In genomic region chr4:47784222-47784621, GRCh38 we compare ENCODE assay signal across 14 cellular contexts. TPM values are rescaled to one million over a fixed set of nuclear protein-coding genes. Genes with fewer than 3 reads are reported as not detected.
DNase-seq lines count a peak whose midpoint lies in the region; TF ChIP-seq lines count a peak whose summit lies in the region.
"Had no signal": no experiment of that assay in that cellular context is flagged by ENCODE, and none has a peak within 500 bp of the region (broad histone marks: within the 10 kb centered on the region; RNA-seq: fewer than 3 reads in every experiment).

No MANE protein-coding gene starts in this region.

- no peaks in the 10 kb centered on the region for H3K9me2 ChIP-seq in SK-N-SH

- no peaks in the 10 kb centered on the region for H3K79me1 ChIP-seq in mesenchymal stem cell (replicated peaks; ENCODE audit: low read length, poor library complexity, severe bottlenecking)

- H3K9me3 Mint-ChIP-seq in CD8-positive, alpha-beta memory T cell, result peaks cover 0 to 2% (median 0%) of the 10 kb centered on the region in 5 donors

- H3K36me3 Mint-ChIP-seq in CD8-positive, alpha-beta memory T cell, result no peaks in the 10 kb centered on the region

- H3K79me2 ChIP-seq in SK-N-SH (ENCODE audit: insufficient read depth), result no peaks in the 10 kb centered on the region

- H2AFZ ChIP-seq in SK-N-SH (ENCODE audit: low read depth) (no peak overlapping the region), mesenchymal stem cell (ENCODE audit: low read depth, low read length) (no peak overlapping the region)

- no peak overlapping the region for H4K8ac ChIP-seq in mesenchymal stem cell (ENCODE audit: low read length)

- no peak overlapping the region for H2BK120ac ChIP-seq in mesenchymal stem cell (ENCODE audit: low read depth, low read length)

- CTCF ChIA-PET in SK-N-SH (lab: Yijun Ruan, JAX), result interaction anchor here (1.0 to 1.9 kb wide), 3 partner anchors 12 to 53 kb away, joined by 3 to 7 read pairs (median 3); no protein-coding TSS in a partner anchor
- CTCF ChIA-PET in CD8-positive, alpha-beta memory T cell (lab: Charles Lee), result no interaction called here

- H3K27ac Mint-ChIP-seq in CD8-positive, alpha-beta memory T cell, result no peak overlapping the region

- no peak overlapping the region for H3K4me2 ChIP-seq in SK-N-SH
- H3K4me2 ChIP-seq in mesenchymal stem cell (ENCODE audit: low read length, poor library complexity, severe bottlenecking), result no peak overlapping the region

- peak; percentile 13 to 98; a peak in 2 of 4 replicates for TF ChIP-seq EP300 in SK-N-SH (IDR thresholded peaks at IDR 0.05; ENCODE audit: borderline replicate concordance in 1 of 2, low read depth in 1 of 2, low read length in 1 of 2)

- H3F3A ChIP-seq in SK-N-SH (replicated peaks; ENCODE audit: insufficient read depth), result no peaks in the 10 kb centered on the region

- no peak overlapping the region for H2BK12ac ChIP-seq in mesenchymal stem cell (ENCODE audit: low read length in 2 of 2)

- H3K4ac ChIP-seq in mesenchymal stem cell (ENCODE audit: low read depth in 1 of 2, low read length in 2 of 2), result no peak overlapping the region

- H2AK5ac ChIP-seq in mesenchymal stem cell (ENCODE audit: low read length, severe bottlenecking), result no peak overlapping the region

- peak; percentile 24 for DNase-seq in HT1080 (ENCODE audit: low read depth)
- DNase-seq in SK-N-SH, result peak; percentile 68
- peak; percentile 10 for DNase-seq in epithelial cell of esophagus (ENCODE audit: low read depth)
- peak; percentile 27 for DNase-seq in mesenchymal stem cell
- no peak for DNase-seq in CD8-positive, alpha-beta memory T cell
- DNase-seq in amygdala (lab: John Stamatoyannopoulos, UW), result no peak
- DNase-seq in D341Med (ENCODE audit: low spot score), result no peak
- DNase-seq: COR-L47; DMS153; NCI-H187 treated with DMSO at 0.1 percent for 48 hours; NCI-H446; NK-92 treated with Interleukin-12 subunit alpha and Interleukin-12 subunit beta, amount 100 ng/mL, for 24 hours had no signal

- POLR2A ChIA-PET in SK-N-SH (lab: Yijun Ruan, JAX), result no interaction called here
- POLR2A ChIA-PET in CD8-positive, alpha-beta memory T cell (lab: Charles Lee), result no interaction called here

- H3K4me1 ChIP-seq in SK-N-SH (ENCODE audit: control insufficient read depth in 1 of 2, insufficient read depth in 2 of 2, low read depth in 1 of 2, low read length in 1 of 2), result peaks cover 0 to 15% of the 10 kb centered on the region in 2 experiments; a peak in 2 of 4 replicates
- no peaks in the 10 kb centered on the region for H3K4me1 ChIP-seq in mesenchymal stem cell (ENCODE audit: control insufficient read depth, insufficient read depth, low read depth, low read length)
- H3K4me1 ChIP-seq in CD8-positive, alpha-beta memory T cell (ENCODE audit: insufficient read depth, low read length), result no peaks in the 10 kb centered on the region

- TF ChIP-seq CTCF in SK-N-SH (IDR thresholded peaks at IDR 0.05), result no peak
- no peak for TF ChIP-seq CTCF in epithelial cell of esophagus (IDR thresholded peaks at IDR 0.05; ENCODE audit: insufficient read depth, low read depth, low read length, missing control alignments)

- no peak overlapping the region for H2BK15ac ChIP-seq in mesenchymal stem cell (ENCODE audit: low read depth, poor library complexity, severe bottlenecking)

- no peak overlapping the region for H3K9ac ChIP-seq in SK-N-SH
- H3K9ac ChIP-seq in mesenchymal stem cell (ENCODE audit: low read length), result no peak overlapping the region

- H4K20me1 ChIP-seq in SK-N-SH (ENCODE audit: insufficient read depth), result no peaks in the 10 kb centered on the region

- H3K27me3 ChIP-seq in SK-N-SH (ENCODE audit: insufficient read depth), result no peaks in the 10 kb centered on the region
- H3K27me3 ChIP-seq in mesenchymal stem cell (ENCODE audit: control insufficient read depth in 1 of 2, insufficient read depth in 1 of 2, low read length in 2 of 2), result no peaks in the 10 kb centered on the region
- peaks cover 5% of the 10 kb centered on the region for H3K27me3 ChIP-seq in CD8-positive, alpha-beta memory T cell (ENCODE audit: insufficient read depth, low read length, poor library complexity, severe bottlenecking)

- H3K36me3 ChIP-seq in SK-N-SH (replicated peaks in 1 of 2; ENCODE audit: control insufficient read depth in 1 of 2, insufficient read depth in 2 of 2, low read length in 1 of 2), result no peaks in the 10 kb centered on the region
- no peaks in the 10 kb centered on the region for H3K36me3 ChIP-seq in mesenchymal stem cell (ENCODE audit: control insufficient read depth in 1 of 2, insufficient read depth in 2 of 2, low read depth in 1 of 2, low read length in 2 of 2)
- H3K36me3 ChIP-seq in CD8-positive, alpha-beta memory T cell (ENCODE audit: insufficient read depth, low read length), result no peaks in the 10 kb centered on the region

- H3K27ac ChIP-seq in SK-N-SH (ENCODE audit: low read depth in 2 of 2, low read length in 1 of 2) (peak overlapping the region; percentile 31 to 97; a peak in 3 of 4 replicates), mesenchymal stem cell (ENCODE audit: low read length, poor library complexity, severe bottlenecking) (no peak overlapping the region)
- H3K27ac ChIP-seq in CD8-positive, alpha-beta memory T cell (ENCODE audit: low read depth, low read length), result no peak overlapping the region
- H3K27ac ChIP-seq: C4-2B had no signal

- no peak overlapping the region for H3K4me3 Mint-ChIP-seq in CD8-positive, alpha-beta memory T cell

- H2BK5ac ChIP-seq in mesenchymal stem cell (ENCODE audit: low read depth, low read length, poor library complexity, severe bottlenecking), result no peak overlapping the region

- TF ChIP-seq RAD21 in SK-N-SH (IDR thresholded peaks at IDR 0.05; ENCODE audit: low read length), result no peak

- H3K4me1 Mint-ChIP-seq in CD8-positive, alpha-beta memory T cell, result no peaks in the 10 kb centered on the region

- H3K14ac ChIP-seq in mesenchymal stem cell (ENCODE audit: low read length in 2 of 2), result no peak overlapping the region

- H3K9me3 ChIP-seq in SK-N-SH, result no peaks in the 10 kb centered on the region
- no peaks in the 10 kb centered on the region for H3K9me3 ChIP-seq in mesenchymal stem cell (ENCODE audit: control insufficient read depth, low read length)
- no peaks in the 10 kb centered on the region for H3K9me3 ChIP-seq in CD8-positive, alpha-beta memory T cell (ENCODE audit: low read length)

- no peak overlapping the region for H3K18ac ChIP-seq in mesenchymal stem cell (ENCODE audit: low read depth in 1 of 2, low read length in 2 of 2)

- H3K23ac ChIP-seq in mesenchymal stem cell (ENCODE audit: low read length in 2 of 2), result no peak overlapping the region

- H3K4me3 ChIP-seq in SK-N-SH (ENCODE audit: low read depth in 2 of 2, low read length in 1 of 2), result no peak overlapping the region
- no peak overlapping the region for H3K4me3 ChIP-seq in epithelial cell of esophagus (ENCODE audit: low read length)
- no peak overlapping the region for H3K4me3 ChIP-seq in mesenchymal stem cell (ENCODE audit: insufficient read depth in 1 of 2, low read depth in 1 of 2, low read length in 2 of 2)
- H3K4me3 ChIP-seq in CD8-positive, alpha-beta memory T cell (ENCODE audit: low read length), result no peak overlapping the region

- peaks cover 5 to 25% of the 10 kb centered on the region in 2 donors for H3K27me3 Mint-ChIP-seq in CD8-positive, alpha-beta memory T cell

- H4K91ac ChIP-seq in mesenchymal stem cell (ENCODE audit: low read length), result no peak overlapping the region

TF ChIP-seq in SK-N-SH, 30 proteins besides CTCF, POLR2A, EP300 and RAD21 (continues in another document):
- no peak for TF ChIP-seq USF1 (IDR thresholded peaks at IDR 0.05; ENCODE audit: borderline replicate concordance, low read depth)
- TF ChIP-seq RFX5 (IDR thresholded peaks at IDR 0.05; ENCODE audit: low read length), result no peak
- no peak for TF ChIP-seq ZBTB33 (IDR thresholded peaks at IDR 0.05; ENCODE audit: borderline replicate concordance, low read depth)
- no peak for TF ChIP-seq FOXM1 (IDR thresholded peaks at IDR 0.05; ENCODE audit: low read depth)
- peak; percentile 33; the same call in 1 of the 2 replicates for TF ChIP-seq TEAD4 (IDR thresholded peaks at IDR 0.05; ENCODE audit: borderline replicate concordance, insufficient read depth)
- peak; percentile 89 for TF ChIP-seq CHD2 (IDR thresholded peaks at IDR 0.05; ENCODE audit: low read length, partially characterized antibody)
- TF ChIP-seq MXI1 (IDR thresholded peaks at IDR 0.05; ENCODE audit: low read depth, low read length), result peak; percentile 63
- peak; percentile 87 for TF ChIP-seq TCF12 (IDR thresholded peaks at IDR 0.05)

RNA-seq across cellular contexts. Expression of gene CORIN, which starts 53.6 kb away (rescaled TPM):
- 0.51 and 0.73 TPM in 2 replicates for total RNA-seq in HT1080 (2014; rRNA removed; shearing (Covaris generic))
- 0.03 and 0.09 TPM in 2 replicates for polyA plus RNA-seq in HT1080 (2015; cell fraction: cytosol; rRNA removed)
- 0.19 and 0.25 TPM in 2 replicates for polyA plus RNA-seq in HT1080 (2015; cell fraction: nucleus; rRNA removed)
- polyA plus RNA-seq in SK-N-SH (2012; rRNA removed), result 0.76 and 1.1 TPM in 2 replicates
- 0.87 and 0.89 TPM in 2 replicates for polyA plus RNA-seq in SK-N-SH (2012; cell fraction: cytosol; rRNA removed)
- polyA plus RNA-seq in SK-N-SH (2012; cell fraction: nucleus; rRNA removed), result 0.47 and 0.93 TPM in 2 replicates
- polyA plus RNA-seq in mesenchymal stem cell (2013, experiment 1 of 2), result 0.29 TPM
- polyA plus RNA-seq in mesenchymal stem cell (2013, experiment 2 of 2), result 0.32 TPM
- under 1 TPM; 0.04 to 0.11 TPM for total RNA-seq in CD8-positive, alpha-beta memory T cell
- polyA plus RNA-seq in CD8-positive, alpha-beta memory T cell, result 0.06 TPM
- total RNA-seq: RPMI7951 had no signal

Comparison
In these comparisons a context has a peak if more than half of its experiments do, and no peak if none do; other contexts are left out.
1. DNase-seq: peak in HT1080 (single experiment), SK-N-SH (single experiment), epithelial cell of esophagus (single experiment) and mesenchymal stem cell (single experiment); none in CD8-positive, alpha-beta memory T cell (0 of 5), amygdala (0 of 56) and D341Med (single experiment).
2. H3K27ac ChIP-seq: peak in SK-N-SH (2 of 2); none in mesenchymal stem cell (single experiment) and CD8-positive, alpha-beta memory T cell (single experiment).